Comparison of ENCODE assay signal across 27 cellular contexts in the genomic region with DNA sequence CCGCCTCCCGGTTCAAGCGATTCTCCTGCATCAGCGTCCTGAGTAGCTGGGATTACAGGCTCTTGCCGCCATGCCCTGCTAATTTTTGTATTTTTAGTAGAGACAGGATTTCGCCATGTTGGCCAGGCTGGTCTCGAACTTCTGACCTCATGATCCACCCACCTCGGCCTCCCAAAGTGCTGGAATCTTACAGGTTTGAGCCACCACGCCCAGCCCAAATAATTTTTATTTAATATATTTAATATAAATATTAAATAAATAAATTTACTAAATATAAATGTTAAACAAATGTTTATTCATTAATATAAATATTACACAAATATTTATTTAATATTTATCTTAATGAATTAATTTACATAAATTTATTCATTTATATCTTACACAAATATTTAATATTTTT.
"Had no signal": no experiment of that assay in that cellular context is flagged by ENCODE, and none has a peak within 500 bp of the region (broad histone marks: within the 10 kb centered on the region; RNA-seq: fewer than 3 reads in every experiment).

No MANE protein-coding gene starts in this region.

- H3K9me3 Mint-ChIP-seq: activated CD4-positive, alpha-beta T cell treated with anti-CD3 and anti-CD28 coated beads, Interleukin-2, amount 10 ng/mL, durations not matched to agents 7 days and 5 days; activated naive CD4-positive, alpha-beta T cell treated with anti-CD3 and anti-CD28 coated beads for 36 hours; activated naive CD8-positive, alpha-beta T cell treated with anti-CD3 and anti-CD28 coated beads for 36 hours; activated naive CD8-positive, alpha-beta T cell treated with anti-CD3 and anti-CD28 coated beads, Interleukin-2, amount 50 U/mL, for 24 hours had no signal

- H3K27ac ChIP-seq: adrenal gland, body of pancreas, epithelial cell of prostate, esophagus squamous epithelium, gastroesophageal sphincter had no signal

- H3K4me3 ChIP-seq: adrenal gland, body of pancreas, esophagus squamous epithelium, gastroesophageal sphincter had no signal

- H3K27me3 ChIP-seq: adrenal gland, body of pancreas, esophagus squamous epithelium had no signal

- H3K36me3 Mint-ChIP-seq: activated naive CD4-positive, alpha-beta T cell treated with anti-CD3 and anti-CD28 coated beads, Interleukin-2, amount 50 U/mL, for 24 hours; activated naive CD8-positive, alpha-beta T cell treated with anti-CD3 and anti-CD28 coated beads for 36 hours had no signal

- ATAC-seq: activated CD8-positive, alpha-beta T cell treated with anti-CD3 and anti-CD28 coated beads for 36 hours; activated naive CD8-positive, alpha-beta T cell treated with anti-CD3 and anti-CD28 coated beads, Interleukin-2, amount 50 U/mL, for 24 hours; body of pancreas; effector memory CD8-positive, alpha-beta T cell; gastroesophageal sphincter had no signal

- DNase-seq: activated CD4-positive, alpha-beta T cell treated with anti-CD3 and anti-CD28 coated beads for 1 hour; activated CD4-positive, alpha-beta T cell treated with anti-CD3 and anti-CD28 coated beads for 4 hours; activated CD4-positive, alpha-beta T cell treated with anti-CD3 and anti-CD28 coated beads, Interleukin-2, amount 10 ng/mL, durations not matched to agents 7 days and 5 days; activated CD4-positive, alpha-beta T cell treated with anti-CD3 and anti-CD28 coated beads, Interleukin-2, amount 50 U/mL, for 48 hours; activated CD8-positive, alpha-beta memory T cell treated with anti-CD3 and anti-CD28 coated beads for 24 hours; activated CD8-positive, alpha-beta T cell treated with anti-CD3 and anti-CD28 coated beads for 36 hours; activated effector memory CD4-positive, alpha-beta T cell treated with anti-CD3 and anti-CD28 coated beads, Interleukin-2, amount 50 U/mL, for 16 hours; activated naive CD4-positive, alpha-beta T cell treated with anti-CD3 and anti-CD28 coated beads for 36 hours; activated naive CD8-positive, alpha-beta T cell treated with anti-CD3 and anti-CD28 coated beads for 36 hours; activated naive CD8-positive, alpha-beta T cell treated with anti-CD3 and anti-CD28 coated beads, Interleukin-2, amount 50 U/mL, for 24 hours; activated T-cell treated with anti-CD3 and anti-CD28 coated beads, Interleukin-2, amount 50 U/mL, for 48 hours; adrenal gland; amygdala; aorta; body of pancreas; caudate nucleus; cortex of kidney; dermis blood vessel endothelial cell; effector CD4-positive, alpha-beta T cell; effector memory CD8-positive, alpha-beta T cell; esophagus squamous epithelium; foreskin melanocyte had no signal

- H3K36me3 ChIP-seq: adrenal gland, esophagus squamous epithelium, gastroesophageal sphincter had no signal

- H3K27me3 Mint-ChIP-seq: activated CD4-positive, alpha-beta T cell treated with anti-CD3 and anti-CD28 coated beads, Interleukin-2, amount 10 ng/mL, durations not matched to agents 7 days and 5 days; activated CD8-positive, alpha-beta T cell treated with anti-CD3 and anti-CD28 coated beads for 36 hours; activated naive CD8-positive, alpha-beta T cell treated with anti-CD3 and anti-CD28 coated beads, Interleukin-2, amount 50 U/mL, for 24 hours; effector memory CD8-positive, alpha-beta T cell had no signal

- H3K4me1 ChIP-seq: adrenal gland, body of pancreas, esophagus squamous epithelium, gastroesophageal sphincter had no signal

- H3K9me3 ChIP-seq: adrenal gland, body of pancreas had no signal

- H3K27ac Mint-ChIP-seq: activated CD4-positive, alpha-beta T cell treated with anti-CD3 and anti-CD28 coated beads, Interleukin-2, amount 10 ng/mL, durations not matched to agents 7 days and 5 days; activated CD8-positive, alpha-beta T cell treated with anti-CD3 and anti-CD28 coated beads for 36 hours; activated naive CD4-positive, alpha-beta T cell treated with anti-CD3 and anti-CD28 coated beads for 36 hours; activated naive CD4-positive, alpha-beta T cell treated with anti-CD3 and anti-CD28 coated beads, Interleukin-2, amount 50 U/mL, for 24 hours; activated naive CD8-positive, alpha-beta T cell treated with anti-CD3 and anti-CD28 coated beads for 36 hours; activated naive CD8-positive, alpha-beta T cell treated with anti-CD3 and anti-CD28 coated beads, Interleukin-2, amount 50 U/mL, for 24 hours; activated T-helper 1 cell treated with anti-CD3 and anti-CD28 coated beads, Interleukin-12 subunit alpha, Interleukin-12 subunit beta, Interleukin-2, Interleukin-4 antibody, amounts not matched to agents 30 ng/mL and 10 ng/mL and 1 ng/mL, durations not matched to agents 14 hours and 24 hours and 36 hours; activated T-helper 2 cell treated with anti-CD3 and anti-CD28 coated beads, Interferon-gamma antibody, Interleukin-2, Interleukin-4, amounts not matched to agents 10 μg/mL and 5 μg/mL and 100 μg/mL, durations not matched to agents 14 hours and 24 hours and 36 hours; effector memory CD8-positive, alpha-beta T cell had no signal

- H3K4me3 Mint-ChIP-seq: activated CD4-positive, alpha-beta T cell treated with anti-CD3 and anti-CD28 coated beads, Interleukin-2, amount 10 ng/mL, durations not matched to agents 7 days and 5 days; activated CD8-positive, alpha-beta T cell treated with anti-CD3 and anti-CD28 coated beads for 36 hours; activated naive CD4-positive, alpha-beta T cell treated with anti-CD3 and anti-CD28 coated beads for 36 hours; activated naive CD4-positive, alpha-beta T cell treated with anti-CD3 and anti-CD28 coated beads, Interleukin-2, amount 50 U/mL, for 24 hours; activated naive CD8-positive, alpha-beta T cell treated with anti-CD3 and anti-CD28 coated beads for 36 hours; activated naive CD8-positive, alpha-beta T cell treated with anti-CD3 and anti-CD28 coated beads, Interleukin-2, amount 50 U/mL, for 24 hours; activated T-helper 1 cell treated with anti-CD3 and anti-CD28 coated beads, Interleukin-12 subunit alpha, Interleukin-12 subunit beta, Interleukin-2, Interleukin-4 antibody, amounts not matched to agents 30 ng/mL and 10 ng/mL and 1 ng/mL, durations not matched to agents 14 hours and 24 hours and 36 hours; effector memory CD8-positive, alpha-beta T cell had no signal

- H3K4me1 Mint-ChIP-seq: activated CD4-positive, alpha-beta T cell treated with anti-CD3 and anti-CD28 coated beads, Interleukin-2, amount 10 ng/mL, durations not matched to agents 7 days and 5 days; activated naive CD4-positive, alpha-beta T cell treated with anti-CD3 and anti-CD28 coated beads, Interleukin-2, amount 50 U/mL, for 24 hours; activated naive CD8-positive, alpha-beta T cell treated with anti-CD3 and anti-CD28 coated beads for 36 hours; activated naive CD8-positive, alpha-beta T cell treated with anti-CD3 and anti-CD28 coated beads, Interleukin-2, amount 50 U/mL, for 24 hours had no signal
